Comparison of ENCODE assay signal across 8 cellular contexts in the genomic region with DNA sequence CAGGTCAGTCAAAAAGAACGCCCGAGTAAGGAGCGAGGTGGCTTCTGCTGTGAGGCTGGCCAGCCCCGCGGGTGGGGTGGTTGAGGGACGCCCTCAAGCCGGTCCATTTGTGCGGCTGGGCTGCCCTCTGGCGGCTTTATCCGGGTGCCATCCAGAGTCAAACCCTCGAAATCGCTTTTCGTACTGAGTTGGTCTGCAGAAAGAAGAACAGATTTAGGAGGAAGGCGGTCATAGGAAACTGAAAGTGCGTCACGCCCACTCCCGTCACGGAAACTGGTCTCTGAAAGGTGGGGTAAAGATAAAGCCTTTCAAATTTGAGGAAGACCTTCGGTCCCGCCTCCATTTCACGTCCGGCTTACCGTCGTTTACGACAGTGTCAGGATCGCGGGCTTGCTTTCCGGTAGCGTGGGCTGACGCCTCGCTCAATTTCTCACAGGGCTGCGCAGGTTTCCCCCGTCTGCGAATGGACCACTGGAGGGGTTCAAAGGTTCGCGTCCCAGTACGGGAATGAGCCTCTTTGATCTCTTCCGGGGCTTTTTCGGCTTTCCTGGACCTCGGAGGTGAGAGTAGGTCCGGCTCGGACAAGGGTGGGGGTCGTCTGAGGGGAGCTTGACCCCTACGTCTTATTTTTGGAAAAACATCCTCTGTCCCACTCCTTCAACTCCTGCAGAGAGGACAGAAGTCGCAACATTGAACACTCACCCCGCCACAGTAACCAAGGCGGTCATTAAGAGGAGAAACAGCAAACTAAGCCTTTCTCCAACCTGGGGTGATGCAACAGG. TPM values are rescaled to one million over a fixed set of nuclear protein-coding genes. Genes with fewer than 3 reads are reported as not detected.
DNase-seq lines count a peak whose midpoint lies in the region; ATAC-seq and TF ChIP-seq lines count a peak whose summit lies in the region.

A gene (plus strand): TSS at position 413 of the 782 bp plus-strand sequence. CDS start 95 bp downstream, at position 508.

- peak within 1 kb of the TSS; percentile 92 for H3K4me2 ChIP-seq in mammary epithelial cell (ENCODE audit: insufficient read depth, low read depth, low read length)

- ATAC-seq in GM18867 (IDR thresholded peaks at IDR 0.05; ENCODE audit: unreplicated experiment) (peak; percentile 85), HG03108 (IDR thresholded peaks at IDR 0.05; ENCODE audit: unreplicated experiment) (peak; percentile 81)

- CTCF ChIA-PET in mammary epithelial cell (lab: Charles Lee; ENCODE audit: low non-redundant PET): interaction anchor here (0.7 kb wide), 1 partner anchor 51 kb away, joined by 3 read pairs; no protein-coding TSS in a partner anchor

- H3K9me3 ChIP-seq in mammary epithelial cell (replicated peaks; ENCODE audit: insufficient read depth, low read length): no peaks in the 10 kb centered on the region

- BruUV-seq in mammary epithelial cell (replicated peaks; lab: Mats Ljungman, UMichigan): TSS peak; percentile 57

- peak within 1 kb of the TSS; percentile 89 for H2AFZ ChIP-seq in mammary epithelial cell (ENCODE audit: low read depth, low read length)

- no peaks in the 10 kb centered on the region for H3K27me3 ChIP-seq in mammary epithelial cell (ENCODE audit: insufficient read depth, low read length)

- H3K4me1 ChIP-seq in mammary epithelial cell (ENCODE audit: insufficient read depth, low read length): peaks cover 4% of the 10 kb centered on the region

- H4K20me1 ChIP-seq in mammary epithelial cell (ENCODE audit: insufficient read depth, low read length): no peaks in the 10 kb centered on the region

- WGBS in mammary epithelial cell (ENCODE audit: low coverage, missing lambda C conversion rate): 1% methylated on average over 34 of the region's 47 CpGs

- in situ Hi-C loops in ACHN (cut with HindIII; ENCODE audit: low pct_ligation_motif_present, low pct_unique_long_range_greater_than_20kb, low sequenced_read_pairs): no loop called here
- in situ Hi-C loops in mammary epithelial cell (cut with MboI; ENCODE audit: low sequenced_read_pairs in 2 of 2): loop anchor here in 1 of 2 donors (5.0 kb wide), 1 partner anchor 90 kb away; no protein-coding TSS in a partner anchor

- DNase-seq in ACHN: peak; percentile 98
- DNase-seq in NCI-H2196 (lab: John Stamatoyannopoulos, UW; ENCODE audit: unreplicated experiment): peak; percentile 93
- DNase-seq in mammary epithelial cell: peak; percentile 96
- peak; percentile 93 for DNase-seq in iPS-NIHi7 (ENCODE audit: extremely low spot score)
- DNase-seq in smooth muscle cell of the brain vasculature (ENCODE audit: low read depth, low spot score): peak; percentile 89

- H3K36me3 ChIP-seq in mammary epithelial cell (ENCODE audit: insufficient read depth, low read length): peaks cover 4% of the 10 kb centered on the region

- H3K27ac ChIP-seq in VCaP (peak within 1 kb of the TSS; percentile 94), mammary epithelial cell (ENCODE audit: insufficient read depth, low read depth, low read length) (peak within 1 kb of the TSS; percentile 76)

- peak within 1 kb of the TSS; percentile 96 for H3K9ac ChIP-seq in mammary epithelial cell (ENCODE audit: insufficient read depth, low read length)

- peaks cover 14% of the 10 kb centered on the region for H3K79me2 ChIP-seq in mammary epithelial cell (ENCODE audit: insufficient read depth, low read length)

- H3K4me3 ChIP-seq in mammary epithelial cell (replicated peaks in 1 of 3; ENCODE audit: insufficient read depth in 1 of 3, low read depth in 2 of 3, low read length in 3 of 3): peak within 1 kb of the TSS; percentile 72 to 96 (median 95)

- dilution Hi-C loops in mammary epithelial cell (cut with HindIII; ENCODE audit: low sequenced_read_pairs): loop anchor here (5.0 kb wide), 1 partner anchor 35 kb away; no protein-coding TSS in a partner anchor

- TF ChIP-seq CTCF in VCaP (conservative IDR thresholded peaks at IDR 0.05): peak; percentile 84
- TF ChIP-seq CTCF in mammary epithelial cell (conservative IDR thresholded peaks at IDR 0.05 in 1 of 2, IDR thresholded peaks at IDR 0.05 in 1 of 2; ENCODE audit: extremely low read depth in 1 of 2, insufficient read depth in 1 of 2, low read depth in 1 of 2, low read length in 2 of 2): peak; percentile 61 to 82

- intact Hi-C loops in mammary epithelial cell (cut with micrococcal nuclease): loop anchor here (1.0 to 5.0 kb wide), 7 partner anchors 54 to 475 kb away; a partner anchor contains a TSS

RNA-seq across cellular contexts. Expression of the gene that starts here (rescaled TPM):
- 100 to 1,000 TPM; 135 to 174 TPM for total RNA-seq in mammary epithelial cell
- 114 TPM for polyA plus RNA-seq in mammary epithelial cell
- polyA minus RNA-seq in mammary epithelial cell: 99.8 TPM

Comparison
In these comparisons a context has a peak if more than half of its experiments do, and no peak if none do; other contexts are left out.
1. Peak in every context shown above with its lines: DNase-seq, ATAC-seq, H3K4me3 ChIP-seq and H3K27ac ChIP-seq.